1 cellular context compared by ENCODE assay signal in genomic region chr14:65052832-65053231, GRCh38.
TF ChIP-seq lines count a peak whose summit lies in the region.

No MANE protein-coding gene starts in this region.

TF ChIP-seq in WTC11, 78 proteins besides CTCF, POLR2A, EP300 and RAD21 (continued from another document):
- no peak for TF ChIP-seq USF2 (CRISPR knock-in tag; IDR thresholded peaks at IDR 0.05)
- no peak for TF ChIP-seq ZNF512 (CRISPR knock-in tag; IDR thresholded peaks at IDR 0.05; ENCODE audit: borderline replicate concordance)
- TF ChIP-seq ESRRA (CRISPR knock-in tag; IDR thresholded peaks at IDR 0.05; ENCODE audit: borderline replicate concordance) = no peak
- no peak for TF ChIP-seq NR3C1 (CRISPR knock-in tag; conservative IDR thresholded peaks at IDR 0.05; ENCODE audit: low read depth)
- no peak for TF ChIP-seq ERG (CRISPR knock-in tag; IDR thresholded peaks at IDR 0.05)
- TF ChIP-seq PREB (CRISPR knock-in tag; IDR thresholded peaks at IDR 0.05; ENCODE audit: borderline replicate concordance) = no peak
- TF ChIP-seq NR1H2 (CRISPR knock-in tag; IDR thresholded peaks at IDR 0.05) = no peak
